ENCODE assay signal across 1 cellular context in genomic region chr1:12454406-12455391, GRCh38.
TF ChIP-seq lines count a peak whose summit lies in the region.

No MANE protein-coding gene starts in this region.

TF ChIP-seq in HEK293, 187 proteins besides CTCF, POLR2A, EP300 and RAD21 (continued from another document and continues in another):
- TF ChIP-seq INSM2 (tag by site-specific recombination; IDR thresholded peaks at IDR 0.05) (no peak), ZNF335 (tag by site-specific recombination; conservative IDR thresholded peaks at IDR 0.05) (peak; percentile 59), PBX3 (CRISPR knock-in tag; IDR thresholded peaks at IDR 0.05) (no peak), ZNF792 (tag by site-specific recombination; IDR thresholded peaks at IDR 0.05) (no peak), OSR2 (tag by site-specific recombination; IDR thresholded peaks at IDR 0.05) (peak; percentile 98), ZNF610 (tag by site-specific recombination; IDR thresholded peaks at IDR 0.05; ENCODE audit: borderline replicate concordance) (peak; percentile 76), ZSCAN30 (tag by site-specific recombination; IDR thresholded peaks at IDR 0.05) (0 out of 2 replicates have a peak, but pooled peaks have one; percentile 8), ZNF341 (tag by site-specific recombination; IDR thresholded peaks at IDR 0.05; ENCODE audit: low read depth) (peak; percentile 9; the same call in 1 of the 2 replicates), ZNF510 (tag by site-specific recombination; IDR thresholded peaks at IDR 0.05; ENCODE audit: insufficient replicate concordance) (peak; percentile 88), MZF1 (tag by site-specific recombination; IDR thresholded peaks at IDR 0.05; ENCODE audit: borderline replicate concordance) (peak; percentile 36; the same call in 1 of the 2 replicates), ZNF302 (tag by site-specific recombination; IDR thresholded peaks at IDR 0.05; ENCODE audit: low read depth) (no peak), ZNF133 (tag by site-specific recombination; IDR thresholded peaks at IDR 0.05) (no peak), ZNF19 (tag by site-specific recombination; IDR thresholded peaks at IDR 0.05; ENCODE audit: low read depth) (no peak), GFI1B (tag by site-specific recombination; IDR thresholded peaks at IDR 0.05) (peak; percentile 96), ZNF350 (tag by site-specific recombination; IDR thresholded peaks at IDR 0.05) (no peak), ZNF10 (tag by site-specific recombination; IDR thresholded peaks at IDR 0.05) (peak; percentile 47; the same call in 1 of the 2 replicates), ZXDB (tag by site-specific recombination; IDR thresholded peaks at IDR 0.05) (peak; percentile 89), ZNF692 (tag by site-specific recombination; IDR thresholded peaks at IDR 0.05) (0 out of 2 replicates have a peak, but pooled peaks have one; percentile 21), BCL6B (tag by site-specific recombination; IDR thresholded peaks at IDR 0.05) (0 out of 2 replicates have a peak, but pooled peaks have one; percentile 26), ZEB2 (tag by site-specific recombination; IDR thresholded peaks at IDR 0.05) (peak; percentile 58), ZBTB48 (tag by site-specific recombination; IDR thresholded peaks at IDR 0.05) (peak; percentile 72), SP7 (tag by site-specific recombination; IDR thresholded peaks at IDR 0.05) (peak; percentile 99), ZNF433 (tag by site-specific recombination; IDR thresholded peaks at IDR 0.05; ENCODE audit: low read depth) (no peak), KLF7 (tag by site-specific recombination; IDR thresholded peaks at IDR 0.05; ENCODE audit: borderline replicate concordance) (no peak), KLF10 (tag by site-specific recombination; IDR thresholded peaks at IDR 0.05) (peak; percentile 75), ZSCAN4 (tag by site-specific recombination; IDR thresholded peaks at IDR 0.05) (peak; percentile 28; the same call in 1 of the 2 replicates), WT1 (tag by site-specific recombination; IDR thresholded peaks at IDR 0.05) (peak; percentile 63), ZBTB8A (tag by site-specific recombination; IDR thresholded peaks at IDR 0.05) (peak; percentile 43; the same call in 1 of the 2 replicates), OVOL3 (tag by site-specific recombination; IDR thresholded peaks at IDR 0.05) (peak; percentile 74; the same call in 1 of the 2 replicates), ZNF561 (tag by site-specific recombination; IDR thresholded peaks at IDR 0.05; ENCODE audit: borderline replicate concordance) (peak; percentile 53; the same call in 1 of the 2 replicates), TCF7L2 (IDR thresholded peaks at IDR 0.05; ENCODE audit: borderline replicate concordance, low read depth, low read length) (peak; percentile 25; the same call in 1 of the 2 replicates), ZNF18 (tag by site-specific recombination; IDR thresholded peaks at IDR 0.05) (peak; percentile 77), KLF8 (tag by site-specific recombination; IDR thresholded peaks at IDR 0.05) (peak; percentile 82), ZNF639 (tag by site-specific recombination; IDR thresholded peaks at IDR 0.05) (no peak), ATF2 (tag by site-specific recombination; IDR thresholded peaks at IDR 0.05; ENCODE audit: low read depth) (no peak), ZBTB17 (tag by site-specific recombination; IDR thresholded peaks at IDR 0.05) (peak; percentile 64), ZNF423 (tag by site-specific recombination; IDR thresholded peaks at IDR 0.05) (peak; percentile 59; the same call in 1 of the 2 replicates), ZNF24 (tag by site-specific recombination; IDR thresholded peaks at IDR 0.05) (0 out of 2 replicates have a peak, but pooled peaks have one; percentile 41), KLF16 (tag by site-specific recombination; IDR thresholded peaks at IDR 0.05) (peak; percentile 66; the same call in 1 of the 2 replicates), ZBTB44 (tag by site-specific recombination; IDR thresholded peaks at IDR 0.05) (peak; percentile 48; the same call in 1 of the 2 replicates)
- TF ChIP-seq, protein P1, sequence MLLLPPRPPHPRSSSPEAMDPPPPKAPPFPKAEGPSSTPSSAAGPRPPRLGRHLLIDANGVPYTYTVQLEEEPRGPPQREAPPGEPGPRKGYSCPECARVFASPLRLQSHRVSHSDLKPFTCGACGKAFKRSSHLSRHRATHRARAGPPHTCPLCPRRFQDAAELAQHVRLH (tag by site-specific recombination; IDR thresholded peaks at IDR 0.05), result peak; percentile 90
- TF ChIP-seq, protein P2, sequence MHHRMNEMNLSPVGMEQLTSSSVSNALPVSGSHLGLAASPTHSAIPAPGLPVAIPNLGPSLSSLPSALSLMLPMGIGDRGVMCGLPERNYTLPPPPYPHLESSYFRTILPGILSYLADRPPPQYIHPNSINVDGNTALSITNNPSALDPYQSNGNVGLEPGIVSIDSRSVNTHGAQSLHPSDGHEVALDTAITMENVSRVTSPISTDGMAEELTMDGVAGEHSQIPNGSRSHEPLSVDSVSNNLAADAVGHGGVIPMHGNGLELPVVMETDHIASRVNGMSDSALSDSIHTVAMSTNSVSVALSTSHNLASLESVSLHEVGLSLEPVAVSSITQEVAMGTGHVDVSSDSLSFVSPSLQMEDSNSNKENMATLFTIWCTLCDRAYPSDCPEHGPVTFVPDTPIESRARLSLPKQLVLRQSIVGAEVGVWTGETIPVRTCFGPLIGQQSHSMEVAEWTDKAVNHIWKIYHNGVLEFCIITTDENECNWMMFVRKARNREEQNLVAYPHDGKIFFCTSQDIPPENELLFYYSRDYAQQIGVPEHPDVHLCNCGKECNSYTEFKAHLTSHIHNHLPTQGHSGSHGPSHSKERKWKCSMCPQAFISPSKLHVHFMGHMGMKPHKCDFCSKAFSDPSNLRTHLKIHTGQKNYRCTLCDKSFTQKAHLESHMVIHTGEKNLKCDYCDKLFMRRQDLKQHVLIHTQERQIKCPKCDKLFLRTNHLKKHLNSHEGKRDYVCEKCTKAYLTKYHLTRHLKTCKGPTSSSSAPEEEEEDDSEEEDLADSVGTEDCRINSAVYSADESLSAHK (tag by site-specific recombination; IDR thresholded peaks at IDR 0.05), result peak; percentile 59; the same call in 1 of the 2 replicates
- TF ChIP-seq, protein P3, sequence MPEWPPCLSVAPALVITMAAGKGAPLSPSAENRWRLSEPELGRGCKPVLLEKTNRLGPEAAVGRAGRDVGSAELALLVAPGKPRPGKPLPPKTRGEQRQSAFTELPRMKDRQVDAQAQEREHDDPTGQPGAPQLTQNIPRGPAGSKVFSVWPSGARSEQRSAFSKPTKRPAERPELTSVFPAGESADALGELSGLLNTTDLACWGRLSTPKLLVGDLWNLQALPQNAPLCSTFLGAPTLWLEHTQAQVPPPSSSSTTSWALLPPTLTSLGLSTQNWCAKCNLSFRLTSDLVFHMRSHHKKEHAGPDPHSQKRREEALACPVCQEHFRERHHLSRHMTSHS (tag by site-specific recombination; IDR thresholded peaks at IDR 0.05), result 0 out of 2 replicates have a peak, but pooled peaks have one; percentile 17
